Comparison of ENCODE assay signal across 12 cellular contexts in the genomic region with DNA sequence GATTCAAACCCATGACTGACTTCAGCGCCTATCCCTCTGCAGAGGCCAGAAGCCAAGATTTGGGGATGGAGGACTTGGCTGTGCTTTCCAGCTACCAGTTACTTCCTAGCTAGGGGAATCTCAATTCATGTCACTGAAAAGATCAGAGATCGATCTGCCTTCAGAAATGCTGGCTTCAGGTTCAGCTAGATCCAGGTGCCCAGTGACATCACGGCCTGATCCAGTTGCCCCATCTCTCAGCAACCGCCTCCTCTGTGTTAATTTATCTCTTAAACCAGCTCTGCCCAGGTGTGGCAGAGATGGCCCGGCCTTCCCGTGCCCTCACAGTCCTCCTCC. TPM values are rescaled to one million over a fixed set of nuclear protein-coding genes. Genes with fewer than 3 reads are reported as not detected.
DNase-seq lines count a peak whose midpoint lies in the region; ATAC-seq, FAIRE-seq and TF ChIP-seq lines count a peak whose summit lies in the region.
"Had no signal": no experiment of that assay in that cellular context is flagged by ENCODE, and none has a peak within 500 bp of the region (broad histone marks: within the 10 kb centered on the region; RNA-seq: fewer than 3 reads in every experiment).

No MANE protein-coding gene starts in this region.

- no peaks in the 10 kb centered on the region for H3K9me3 Mint-ChIP-seq in T-helper 1 cell treated with Interleukin-12 subunit alpha and Interleukin-12 subunit beta and Interleukin-4 antibody, amounts not matched to agents 30 μg/mL and 1 μg/mL, for 36 hours

- H3K36me3 Mint-ChIP-seq in T-helper 1 cell treated with Interleukin-12 subunit alpha and Interleukin-12 subunit beta and Interleukin-4 antibody, amounts not matched to agents 30 μg/mL and 1 μg/mL, for 36 hours (ENCODE audit: low read depth), result peaks cover 75% of the 10 kb centered on the region

- TF ChIP-seq CTCF in RWPE1 (conservative IDR thresholded peaks at IDR 0.05; ENCODE audit: low read depth) (no peak), endothelial cell of umbilical vein (IDR thresholded peaks at IDR 0.05; ENCODE audit: extremely low read depth in 1 of 2, insufficient read depth in 1 of 2, low read depth in 1 of 2, low read length in 2 of 2) (no peak)

- FAIRE-seq in endothelial cell of umbilical vein (lab: Jason Lieb, UNC) (peak; percentile 28), urothelium cell line (lab: Jason Lieb, UNC) (no peak)
- FAIRE-seq: A204.1 had no signal

- peak overlapping the region; percentile 79 for H3K4me2 ChIP-seq in endothelial cell of umbilical vein (ENCODE audit: insufficient read depth, low read length)

- H3K27ac Mint-ChIP-seq in T-helper 1 cell treated with Interleukin-12 subunit alpha and Interleukin-12 subunit beta and Interleukin-4 antibody, amounts not matched to agents 30 μg/mL and 1 μg/mL, for 36 hours, result peak overlapping the region; percentile 99

- BruUV-seq in endothelial cell of umbilical vein (replicated peaks; lab: Mats Ljungman, UMichigan), result no TSS peak

- H3K27me3 ChIP-seq in endothelial cell of umbilical vein (ENCODE audit: control insufficient read depth in 2 of 2, insufficient read depth in 2 of 2, low read length in 2 of 2) (no peaks in the 10 kb centered on the region), skeletal muscle tissue (ENCODE audit: control insufficient read depth in 3 of 3, insufficient read depth in 3 of 3, low read length in 3 of 3) (peaks cover 2 to 15% (median 11%) of the 10 kb centered on the region in 3 donors)

- peaks cover 80% of the 10 kb centered on the region for H3K4me1 Mint-ChIP-seq in T-helper 1 cell treated with Interleukin-12 subunit alpha and Interleukin-12 subunit beta and Interleukin-4 antibody, amounts not matched to agents 30 μg/mL and 1 μg/mL, for 36 hours (ENCODE audit: low read depth)

- intact Hi-C loops in endothelial cell of umbilical vein (cut with micrococcal nuclease), result no loop called here

- POLR2A ChIA-PET in RWPE1 (lab: Yijun Ruan, JAX; ENCODE audit: low non-redundant PET), result no interaction called here
- POLR2A ChIA-PET in endothelial cell of umbilical vein (lab: Charles Lee), result no interaction called here

- H3K79me2 ChIP-seq in endothelial cell of umbilical vein (ENCODE audit: control insufficient read depth, insufficient read depth, low read length), result no peaks in the 10 kb centered on the region

- no peak overlapping the region for H3K4me3 ChIP-seq in endothelial cell of umbilical vein (replicated peaks in 1 of 3; ENCODE audit: insufficient read depth in 1 of 3, low read depth in 1 of 3, low read length in 3 of 3)
- H3K4me3 ChIP-seq in skeletal muscle tissue (ENCODE audit: low read length in 3 of 3), result no peak overlapping the region

- DNase-seq in T-helper 1 cell (no peak), RWPE1 (ENCODE audit: low spot score) (no peak), endothelial cell of umbilical vein (ENCODE audit: low read depth, low spot score) (no peak), NCI-H2171 (lab: John Stamatoyannopoulos, UW) (no peak), urothelium cell line (ENCODE audit: low spot score) (no peak)
- DNase-seq: mesendoderm, trophoblast cell had no signal

- CTCF ChIA-PET in RWPE1 (lab: Yijun Ruan, JAX), result no interaction called here
- CTCF ChIA-PET in endothelial cell of umbilical vein (lab: Charles Lee), result interaction anchor here (1.3 kb wide), 1 partner anchor 12 kb away, joined by 4 read pairs; no protein-coding TSS in a partner anchor

- TF ChIP-seq POLR2A in endothelial cell of umbilical vein (IDR thresholded peaks at IDR 0.05; ENCODE audit: low read depth, low read length), result no peak

- H3K36me3 ChIP-seq in endothelial cell of umbilical vein (ENCODE audit: control insufficient read depth in 2 of 2, extremely low read depth in 1 of 2, insufficient read depth in 2 of 2, low read length in 2 of 2) (no peaks in the 10 kb centered on the region), skeletal muscle tissue (ENCODE audit: control insufficient read depth in 3 of 3, insufficient read depth in 3 of 3, low read length in 3 of 3) (peaks cover 0 to 2% (median 0%) of the 10 kb centered on the region in 3 donors)

- H3K9me3 ChIP-seq in endothelial cell of umbilical vein (replicated peaks; ENCODE audit: control insufficient read depth, insufficient read depth, low read length), result no peaks in the 10 kb centered on the region
- no peaks in the 10 kb centered on the region for H3K9me3 ChIP-seq in skeletal muscle tissue (ENCODE audit: control insufficient read depth in 3 of 3, low read length in 3 of 3)

- H4K20me1 ChIP-seq in endothelial cell of umbilical vein (replicated peaks; ENCODE audit: control insufficient read depth, extremely low read depth, insufficient read depth, low read length), result no peaks in the 10 kb centered on the region

- H3K4me3 Mint-ChIP-seq in T-helper 1 cell treated with Interleukin-12 subunit alpha and Interleukin-12 subunit beta and Interleukin-4 antibody, amounts not matched to agents 30 μg/mL and 1 μg/mL, for 36 hours, result peak overlapping the region; percentile 81

- H3K9me1 ChIP-seq in endothelial cell of umbilical vein (replicated peaks; ENCODE audit: control insufficient read depth, extremely low read depth, insufficient read depth, low read length), result no peaks in the 10 kb centered on the region

- H3K27ac ChIP-seq in RWPE1 (peak overlapping the region; percentile 97), endothelial cell of umbilical vein (ENCODE audit: insufficient read depth, low read depth, low read length) (peak overlapping the region; percentile 99), skeletal muscle tissue (ENCODE audit: low read depth, low read length) (peak overlapping the region; percentile 47)

- no peaks in the 10 kb centered on the region for H3K27me3 Mint-ChIP-seq in T-helper 1 cell treated with Interleukin-12 subunit alpha and Interleukin-12 subunit beta and Interleukin-4 antibody, amounts not matched to agents 30 μg/mL and 1 μg/mL, for 36 hours (ENCODE audit: low read depth)

- H3K4me1 ChIP-seq in endothelial cell of umbilical vein (ENCODE audit: control insufficient read depth, extremely low read depth, insufficient read depth, low read length) (peaks cover 43% of the 10 kb centered on the region), skeletal muscle tissue (ENCODE audit: control insufficient read depth in 3 of 3, insufficient read depth in 3 of 3, low read length in 3 of 3) (peaks cover 12 to 35% (median 23%) of the 10 kb centered on the region in 3 donors)

- dilution Hi-C loops in endothelial cell of umbilical vein (cut with MboI; ENCODE audit: extremely low pct_ligation_motif_present, low sequenced_read_pairs), result no loop called here

- H3K9ac ChIP-seq in endothelial cell of umbilical vein (replicated peaks; ENCODE audit: extremely low read depth, insufficient read depth, low read length), result peak overlapping the region; percentile 96
- no peak overlapping the region for H3K9ac ChIP-seq in skeletal muscle tissue (ENCODE audit: low read depth in 1 of 3, low read length in 3 of 3)

- no peak overlapping the region for H2AFZ ChIP-seq in endothelial cell of umbilical vein (ENCODE audit: low read depth, low read length)

- ATAC-seq in HG02840 (IDR thresholded peaks at IDR 0.05; ENCODE audit: low FRiP score, unreplicated experiment), result no peak

TF ChIP-seq in endothelial cell of umbilical vein, 7 proteins besides CTCF, POLR2A, EP300 and RAD21:
- no peak for TF ChIP-seq EZH2 (IDR thresholded peaks at IDR 0.05; ENCODE audit: borderline replicate concordance, low read depth, low read length, severe bottlenecking)
- TF ChIP-seq, protein P1, sequence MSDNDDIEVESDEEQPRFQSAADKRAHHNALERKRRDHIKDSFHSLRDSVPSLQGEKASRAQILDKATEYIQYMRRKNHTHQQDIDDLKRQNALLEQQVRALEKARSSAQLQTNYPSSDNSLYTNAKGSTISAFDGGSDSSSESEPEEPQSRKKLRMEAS (IDR thresholded peaks at IDR 0.05; ENCODE audit: insufficient read depth, insufficient read length), result no peak
- TF ChIP-seq GATA2 (IDR thresholded peaks at IDR 0.05; ENCODE audit: insufficient read depth, insufficient read length, low read depth, low read length), result no peak

RNA-seq across cellular contexts. Expression of a gene that starts 24.2 kb away (rescaled TPM):
- total RNA-seq in endothelial cell of umbilical vein, result not detected in 2 replicates
- polyA plus RNA-seq in endothelial cell of umbilical vein, result 0.06 and 0.29 TPM in 2 replicates
- 0.10 TPM in 1 of 2 replicates, not detected in the other for polyA plus RNA-seq in endothelial cell of umbilical vein (2011; cell fraction: cytosol; rRNA removed)
- 0.11 and 0.27 TPM in 2 replicates for polyA plus RNA-seq in endothelial cell of umbilical vein (2011; cell fraction: nucleus; rRNA removed)
- polyA plus RNA-seq in endothelial cell of umbilical vein (2012), result 0.11 and 0.40 TPM in 2 replicates
- 0.17 and 0.63 TPM in 2 replicates for polyA minus RNA-seq in endothelial cell of umbilical vein
- polyA minus RNA-seq in endothelial cell of umbilical vein (2011; cell fraction: cytosol; rRNA and poly(A)+ RNA removed), result not detected
- not detected in 2 replicates for polyA minus RNA-seq in endothelial cell of umbilical vein (2011; cell fraction: nucleus; rRNA and poly(A)+ RNA removed)
- total RNA-seq in skeletal muscle tissue, result 12.0 TPM
- total RNA-seq: HT-29 had no signal

Comparison
In these comparisons a context has a peak if more than half of its experiments do, and no peak if none do; other contexts are left out.
1. H3K27ac ChIP-seq: peak in every context shown above with its lines; median percentile 99 in endothelial cell of umbilical vein; 97 in RWPE1; 47 in skeletal muscle tissue.
2. RNA of a gene that starts 24.2 kb away (total RNA-seq): 12.0 TPM in skeletal muscle tissue (single experiment); not detected in endothelial cell of umbilical vein; every median in the first group is over 10 times any median in the second.